Comparison of ENCODE assay signal across 21 cellular contexts in the genomic region with DNA sequence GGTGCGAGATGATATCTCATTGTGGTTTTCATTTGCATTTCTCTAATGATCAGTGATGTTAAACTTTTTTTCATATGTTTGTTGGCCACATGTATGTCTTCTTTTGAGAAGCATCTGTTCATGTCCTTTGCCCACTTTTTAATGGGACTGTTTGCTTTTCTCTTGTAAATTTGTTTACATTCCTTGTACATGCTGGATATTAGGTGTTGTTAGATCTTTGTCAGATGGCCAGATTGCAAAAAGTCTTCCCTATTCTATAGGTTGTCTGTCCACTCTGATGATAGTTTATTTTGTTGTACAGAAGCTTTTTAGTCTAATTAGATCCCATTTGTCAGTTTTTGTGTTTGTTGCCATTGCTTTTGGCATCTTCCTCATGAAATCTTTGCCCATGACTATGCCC.
DNase-seq lines count a peak whose midpoint lies in the region; ATAC-seq, FAIRE-seq and TF ChIP-seq lines count a peak whose summit lies in the region.
"Had no signal": no experiment of that assay in that cellular context is flagged by ENCODE, and none has a peak within 500 bp of the region (broad histone marks: within the 10 kb centered on the region; RNA-seq: fewer than 3 reads in every experiment).

No MANE protein-coding gene starts in this region.

- CTCF ChIA-PET in K562 (lab: Yijun Ruan, JAX; ENCODE audit: low intra/inter-chr PET ratio) = no interaction called here

- H3K27me3 Mint-ChIP-seq in neural crest cell (ENCODE audit: low read depth) = no peaks in the 10 kb centered on the region
- H3K27me3 Mint-ChIP-seq: CD4-positive, alpha-beta T cell had no signal

- H3K4me1 ChIP-seq in K562 (replicated peaks in 1 of 2; ENCODE audit: control insufficient read depth in 2 of 2, insufficient read depth in 2 of 2, low read length in 2 of 2) = no peaks in the 10 kb centered on the region
- H3K4me1 ChIP-seq: BE2C, Caco-2 had no signal

- H3K4me1 Mint-ChIP-seq in neural crest cell = peaks cover 5% of the 10 kb centered on the region

- intact Hi-C loops in K562 (cut with micrococcal nuclease) = no loop called here

- H3K4me3 ChIP-seq in LNCaP clone FGC (ENCODE audit: low read depth, low read length) = no peak overlapping the region
- H3K4me3 ChIP-seq in K562 = no peak overlapping the region
- H3K4me3 ChIP-seq: BLaER1 treated with 17β-estradiol and CSF1 and Interleukin-3, amounts not matched to agents 10 nM and 100 nM had no signal

- no peaks in the 10 kb centered on the region for H4K20me1 ChIP-seq in K562 (replicated peaks; ENCODE audit: control insufficient read depth, insufficient read depth, low read length)
- H4K20me1 ChIP-seq: BLaER1 treated with 17β-estradiol and CSF1 and Interleukin-3, amounts not matched to agents 10 nM and 100 nM had no signal

- no peak for TF ChIP-seq CTCF in 22Rv1 (IDR thresholded peaks at IDR 0.05)
- TF ChIP-seq CTCF in LNCaP clone FGC (IDR thresholded peaks at IDR 0.05; ENCODE audit: control insufficient read depth, extremely low read depth, insufficient read depth) = no peak
- TF ChIP-seq CTCF in K562 (IDR thresholded peaks at IDR 0.05 in 2 of 3, conservative IDR thresholded peaks at IDR 0.05 in 1 of 3; ENCODE audit: insufficient read depth in 2 of 3, low read depth in 1 of 3, low read length in 3 of 3) = no peak
- no peak for TF ChIP-seq CTCF in neural crest cell (conservative IDR thresholded peaks at IDR 0.05)

- peaks cover 6% of the 10 kb centered on the region for H3K9me3 Mint-ChIP-seq in neural crest cell

- no peaks in the 10 kb centered on the region for H3K79me2 ChIP-seq in K562 (ENCODE audit: control insufficient read depth, insufficient read depth, low read length)

- peak overlapping the region; percentile 20 for H3K27ac Mint-ChIP-seq in neural crest cell (ENCODE audit: unreplicated experiment)
- H3K27ac Mint-ChIP-seq: CD4-positive, alpha-beta T cell; CD8-positive, alpha-beta T cell had no signal

- no peaks in the 10 kb centered on the region for H3K27me3 ChIP-seq in K562 (ENCODE audit: control insufficient read depth in 2 of 2, insufficient read depth in 2 of 2, low read length in 2 of 2)
- H3K27me3 ChIP-seq: BE2C; BLaER1 treated with 17β-estradiol and CSF1 and Interleukin-3, amounts not matched to agents 10 nM and 100 nM had no signal

- H3K9ac ChIP-seq in K562 (ENCODE audit: insufficient read depth in 1 of 2, low read depth in 2 of 2, low read length in 2 of 2) = no peak overlapping the region
- H3K9ac ChIP-seq: BLaER1 treated with 17β-estradiol and CSF1 and Interleukin-3, amounts not matched to agents 10 nM and 100 nM had no signal

- H3K4me3 Mint-ChIP-seq in neural crest cell = no peak overlapping the region
- H3K4me3 Mint-ChIP-seq: CD4-positive, alpha-beta T cell; CD8-positive, alpha-beta T cell had no signal

- H3K36me3 Mint-ChIP-seq in neural crest cell (ENCODE audit: low read depth) = peaks cover 28% of the 10 kb centered on the region

- in situ Hi-C loops in K562 (cut with MboI) = no loop called here

- no peak for FAIRE-seq in K562 (lab: Jason Lieb, UNC)
- FAIRE-seq: A204.1, D721Med, GM12891, GM19239 had no signal

- H3K4me2 ChIP-seq in K562 (ENCODE audit: insufficient read depth, low read length) = no peak overlapping the region

- TF ChIP-seq POLR2A in K562 (conservative IDR thresholded peaks at IDR 0.05) = no peak

- no peak for TF ChIP-seq EP300 in K562 (IDR thresholded peaks at IDR 0.05; ENCODE audit: low read length)

- DNase-seq in LNCaP clone FGC (ENCODE audit: low read depth) (peak; percentile 97), K562 (ENCODE audit: extremely low read depth in 1 of 4, low spot score in 3 of 4) (no peak), neural crest cell (ENCODE audit: low read depth, low spot score) (no peak), GM03348 (ENCODE audit: low spot score) (no peak), EL (no peak), HuH-7 (ENCODE audit: low spot score) (no peak)
- DNase-seq: 8988T; ACHN; BE2C; Caco-2; Calu3; CD4-positive, alpha-beta T cell; CD8-positive, alpha-beta T cell; DMS79 treated with DMSO at 0.1 percent for 48 hours; GDM1 had no signal

- no peaks in the 10 kb centered on the region for H3K9me3 ChIP-seq in K562 (replicated peaks; ENCODE audit: control insufficient read depth, insufficient read depth, low read depth, low read length)
- H3K9me3 ChIP-seq: BE2C, Caco-2 had no signal

- H2AFZ ChIP-seq in K562 (ENCODE audit: low read depth, low read length) = peak overlapping the region; percentile 81; the same call in 1 of the 2 replicates

- TSS peak; percentile 58 for BruUV-seq in K562 (replicated peaks; lab: Mats Ljungman, UMichigan)

- H3K27ac ChIP-seq in 22Rv1 (peak overlapping the region; percentile 17; the same call in 1 of the 2 replicates), K562 (ENCODE audit: extremely low read depth, low read depth, low read length) (no peak overlapping the region)
- H3K27ac ChIP-seq: BLaER1 treated with 17β-estradiol and CSF1 and Interleukin-3, amounts not matched to agents 10 nM and 100 nM had no signal

- WGBS in K562 (ENCODE audit: insufficient coverage, low coverage, missing lambda C conversion rate) = 83% methylated on average over 1 of the region's 1 CpG

- no peak for ATAC-seq in K562
- ATAC-seq: CD8-positive, alpha-beta T cell had no signal

- no peaks in the 10 kb centered on the region for H3K9me1 ChIP-seq in K562 (ENCODE audit: control insufficient read depth, insufficient read depth, low read length)

- H3K36me3 ChIP-seq in K562 (ENCODE audit: control insufficient read depth, insufficient read depth, low read length) = peaks cover 4% of the 10 kb centered on the region; the same call in 1 of the 3 replicates
- H3K36me3 ChIP-seq: BE2C had no signal

- TF ChIP-seq RAD21 in K562 (CRISPR knock-in tag; conservative IDR thresholded peaks at IDR 0.05 in 1 of 2, IDR thresholded peaks at IDR 0.05 in 1 of 2) = no peak

- POLR2A ChIA-PET in K562 (lab: Yijun Ruan, JAX) = no interaction called here

TF ChIP-seq in K562, 482 proteins besides CTCF, POLR2A, EP300 and RAD21:
- no peak for TF ChIP-seq NEUROD1 (IDR thresholded peaks at IDR 0.05; ENCODE audit: borderline replicate concordance, low read depth, low read length, partially characterized antibody)
